In genomic region chr7:70668606-70669358, GRCh38 we compare ENCODE assay signal across 19 cellular contexts.
DNase-seq lines count a peak whose midpoint lies in the region; ATAC-seq and TF ChIP-seq lines count a peak whose summit lies in the region.
"Had no signal": no experiment of that assay in that cellular context is flagged by ENCODE, and none has a peak within 500 bp of the region (broad histone marks: within the 10 kb centered on the region; RNA-seq: fewer than 3 reads in every experiment).

No MANE protein-coding gene starts in this region.

- H3K4me1 ChIP-seq in heart right ventricle (peaks cover 0 to 25% (median 4%) of the 10 kb centered on the region in 9 donors), prostate gland (replicated peaks) (no peaks in the 10 kb centered on the region)

- peak; percentile 65 for ATAC-seq in HG02885 (IDR thresholded peaks at IDR 0.05; ENCODE audit: poor library complexity, unreplicated experiment)
- peak; percentile 92 to 99 (median 98) for ATAC-seq in heart right ventricle
- no peak for ATAC-seq in stimulated activated memory B cell treated with anti-CD40 and anti-IgM and Interleukin-4, amounts not matched to agents 10 μg/mL and 1 μg/mL and 100 μg/mL, for 72 hours
- no peak for ATAC-seq in HG03354 (IDR thresholded peaks at IDR 0.05; ENCODE audit: poor library complexity, severe bottlenecking, unreplicated experiment)
- ATAC-seq: K562, PC-3 had no signal

- H3K4me3 ChIP-seq in GM12865 (ENCODE audit: low read depth, low read length) (no peak overlapping the region), heart right ventricle (no peak overlapping the region), prostate gland (no peak overlapping the region)
- H3K4me3 ChIP-seq: K562, suprapubic skin had no signal

- H3K9me3 ChIP-seq in heart right ventricle: no peaks in the 10 kb centered on the region
- no peaks in the 10 kb centered on the region for H3K9me3 ChIP-seq in prostate gland
- H3K9me3 ChIP-seq: suprapubic skin had no signal

- H3K9me3 Mint-ChIP-seq in stimulated activated memory B cell treated with anti-CD40 and anti-IgM and Interleukin-4, amounts not matched to agents 10 μg/mL and 1 μg/mL and 100 μg/mL, for 72 hours: no peaks in the 10 kb centered on the region
- H3K9me3 Mint-ChIP-seq: activated naive CD4-positive, alpha-beta T cell treated with anti-CD3 and anti-CD28 coated beads, Interleukin-2, amount 50 U/mL, for 24 hours; T-cell had no signal

- no peak overlapping the region for H3K27ac Mint-ChIP-seq in stimulated activated memory B cell treated with anti-CD40 and anti-IgM and Interleukin-4, amounts not matched to agents 10 μg/mL and 1 μg/mL and 100 μg/mL, for 72 hours
- H3K27ac Mint-ChIP-seq: activated naive CD4-positive, alpha-beta T cell treated with anti-CD3 and anti-CD28 coated beads, Interleukin-2, amount 50 U/mL, for 24 hours; T-cell had no signal

- no peak for TF ChIP-seq POLR2A in prostate gland (IDR thresholded peaks at IDR 0.05)

- H3K4me1 Mint-ChIP-seq in stimulated activated memory B cell treated with anti-CD40 and anti-IgM and Interleukin-4, amounts not matched to agents 10 μg/mL and 1 μg/mL and 100 μg/mL, for 72 hours: no peaks in the 10 kb centered on the region

- WGBS in heart right ventricle, 2 donors: 50 to 66% methylated on average over 16 of the region's 16 CpGs
- WGBS in prostate gland: 53% methylated on average over 16 of the region's 16 CpGs

- intact Hi-C loops in heart right ventricle (cut with DNase I) (no loop called here), prostate gland (cut with DNase I) (no loop called here)

- peak; percentile 73 for DNase-seq in GM12865 (ENCODE audit: low read depth)
- peak; percentile 53 for DNase-seq in heart right ventricle
- peak; percentile 42 for DNase-seq in prostate gland (ENCODE audit: low spot score)
- DNase-seq in COLO829 (ENCODE audit: low spot score): no peak
- DNase-seq in kidney glomerular epithelial cell (lab: John Stamatoyannopoulos, UW): no peak
- DNase-seq: activated CD4-positive, CD25-positive, alpha-beta regulatory T cell; activated CD8-positive, alpha-beta memory T cell treated with anti-CD3 and anti-CD28 coated beads, Interleukin-2, amount 50 U/mL, for 4 hours; hypothalamus; NCI-H1436; NCI-H510A; occipital lobe; PC-3; T-cell had no signal

- H3K36me3 ChIP-seq in heart right ventricle: no peaks in the 10 kb centered on the region
- no peaks in the 10 kb centered on the region for H3K36me3 ChIP-seq in prostate gland
- H3K36me3 ChIP-seq: suprapubic skin had no signal

- no peaks in the 10 kb centered on the region for H3K27me3 Mint-ChIP-seq in stimulated activated memory B cell treated with anti-CD40 and anti-IgM and Interleukin-4, amounts not matched to agents 10 μg/mL and 1 μg/mL and 100 μg/mL, for 72 hours
- H3K27me3 Mint-ChIP-seq: activated naive CD4-positive, alpha-beta T cell treated with anti-CD3 and anti-CD28 coated beads, Interleukin-2, amount 50 U/mL, for 24 hours had no signal

- TF ChIP-seq CTCF in GM12865 (IDR thresholded peaks at IDR 0.05; ENCODE audit: insufficient read depth, low read depth, low read length, missing control alignments): no peak
- TF ChIP-seq CTCF in heart right ventricle (IDR thresholded peaks at IDR 0.05): peak in 2 of 9 donors; percentile 7 to 14
- TF ChIP-seq CTCF in prostate gland (IDR thresholded peaks at IDR 0.05): no peak

- peaks cover 6% of the 10 kb centered on the region for H3K36me3 Mint-ChIP-seq in stimulated activated memory B cell treated with anti-CD40 and anti-IgM and Interleukin-4, amounts not matched to agents 10 μg/mL and 1 μg/mL and 100 μg/mL, for 72 hours
- H3K36me3 Mint-ChIP-seq: activated naive CD4-positive, alpha-beta T cell treated with anti-CD3 and anti-CD28 coated beads, Interleukin-2, amount 50 U/mL, for 24 hours; T-cell had no signal

- no peak overlapping the region for H3K4me3 Mint-ChIP-seq in stimulated activated memory B cell treated with anti-CD40 and anti-IgM and Interleukin-4, amounts not matched to agents 10 μg/mL and 1 μg/mL and 100 μg/mL, for 72 hours
- H3K4me3 Mint-ChIP-seq: activated naive CD4-positive, alpha-beta T cell treated with anti-CD3 and anti-CD28 coated beads, Interleukin-2, amount 50 U/mL, for 24 hours; T-cell had no signal

- peak overlapping the region in 4 of 10 donors; percentile 36 to 65 (median 50) for H3K27ac ChIP-seq in heart right ventricle
- peak overlapping the region in 1 of 2 donors; percentile 10 for H3K27ac ChIP-seq in prostate gland
- H3K27ac ChIP-seq: suprapubic skin had no signal

- H3K27me3 ChIP-seq in heart right ventricle (no peaks in the 10 kb centered on the region), prostate gland (replicated peaks; ENCODE audit: insufficient read depth) (no peaks in the 10 kb centered on the region)
- H3K27me3 ChIP-seq: suprapubic skin had no signal

Comparison
In these comparisons a context has a peak if more than half of its experiments do, and no peak if none do; other contexts are left out.
1. DNase-seq: peak in GM12865 (single experiment), heart right ventricle (2 of 2) and prostate gland (single experiment); none in COLO829 (single experiment) and kidney glomerular epithelial cell (single experiment).
2. ATAC-seq: peak in HG02885 (single experiment) and heart right ventricle (8 of 8); none in stimulated activated memory B cell treated with anti-CD40 and anti-IgM and Interleukin-4, amounts not matched to agents 10 μg/mL and 1 μg/mL and 100 μg/mL, for 72 hours (single experiment) and HG03354 (single experiment).